In genomic region chr5:90783460-90784333, GRCh38 we compare ENCODE assay signal across 1 cellular context.
TF ChIP-seq lines count a peak whose summit lies in the region.

No MANE protein-coding gene starts in this region.

TF ChIP-seq in H1, 55 proteins besides CTCF, POLR2A, EP300 and RAD21 (continued from another document):
- TF ChIP-seq SIRT6 (IDR thresholded peaks at IDR 0.05; ENCODE audit: low read length) (no peak), RBBP5 (IDR thresholded peaks at IDR 0.05; ENCODE audit: borderline replicate concordance, low read depth, low read length) (no peak), SP1 (IDR thresholded peaks at IDR 0.05; ENCODE audit: low read depth, low read length) (no peak), KDM4A (IDR thresholded peaks at IDR 0.05; ENCODE audit: low read depth, low read length, severe bottlenecking) (no peak)
